16 cellular contexts compared by ENCODE assay signal in genomic region chr7:40802497-40802896, GRCh38.
"Had no signal": no experiment of that assay in that cellular context is flagged by ENCODE, and none has a peak within 500 bp of the region (broad histone marks: within the 10 kb centered on the region; RNA-seq: fewer than 3 reads in every experiment).

No MANE protein-coding gene starts in this region.

- DNase-seq: activated CD4-positive, alpha-beta T cell treated with anti-CD3 and anti-CD28 coated beads, Interleukin-2, amount 50 U/mL, for 1 hour; activated CD8-positive, alpha-beta memory T cell treated with anti-CD3 and anti-CD28 coated beads for 24 hours; activated naive CD8-positive, alpha-beta T cell treated with anti-CD3 and anti-CD28 coated beads for 36 hours; brain microvascular endothelial cell; cortex of kidney; effector CD4-positive, alpha-beta T cell; esophagus squamous epithelium; foreskin fibroblast; glutamatergic neuron; hypothalamus; kidney glomerular epithelial cell; mesenchymal stem cell; natural killer cell; stimulated activated CD4-positive, alpha-beta T cell treated with anti-CD3 and anti-CD28 coated beads, Interleukin-12 subunit alpha, Interleukin-12 subunit beta, amount 100 ng/mL, for 4 hours; stimulated activated CD4-positive, alpha-beta T cell treated with anti-CD3 and anti-CD28 coated beads, Interleukin-2, amount 100 ng/mL, for 24 hours; thyroid gland had no signal

- H3K4me1 ChIP-seq: thyroid gland had no signal

- H3K4me3 ChIP-seq: esophagus squamous epithelium, thyroid gland had no signal

- H3K36me3 ChIP-seq: brain microvascular endothelial cell, esophagus squamous epithelium, thyroid gland had no signal

- H3K27me3 ChIP-seq: brain microvascular endothelial cell, esophagus squamous epithelium, thyroid gland had no signal

- H3K27ac ChIP-seq: brain microvascular endothelial cell, esophagus squamous epithelium, thyroid gland had no signal

- H3K9me3 ChIP-seq: esophagus squamous epithelium, thyroid gland had no signal
